Comparison of ENCODE assay signal across 1 cellular context in the genomic region with DNA sequence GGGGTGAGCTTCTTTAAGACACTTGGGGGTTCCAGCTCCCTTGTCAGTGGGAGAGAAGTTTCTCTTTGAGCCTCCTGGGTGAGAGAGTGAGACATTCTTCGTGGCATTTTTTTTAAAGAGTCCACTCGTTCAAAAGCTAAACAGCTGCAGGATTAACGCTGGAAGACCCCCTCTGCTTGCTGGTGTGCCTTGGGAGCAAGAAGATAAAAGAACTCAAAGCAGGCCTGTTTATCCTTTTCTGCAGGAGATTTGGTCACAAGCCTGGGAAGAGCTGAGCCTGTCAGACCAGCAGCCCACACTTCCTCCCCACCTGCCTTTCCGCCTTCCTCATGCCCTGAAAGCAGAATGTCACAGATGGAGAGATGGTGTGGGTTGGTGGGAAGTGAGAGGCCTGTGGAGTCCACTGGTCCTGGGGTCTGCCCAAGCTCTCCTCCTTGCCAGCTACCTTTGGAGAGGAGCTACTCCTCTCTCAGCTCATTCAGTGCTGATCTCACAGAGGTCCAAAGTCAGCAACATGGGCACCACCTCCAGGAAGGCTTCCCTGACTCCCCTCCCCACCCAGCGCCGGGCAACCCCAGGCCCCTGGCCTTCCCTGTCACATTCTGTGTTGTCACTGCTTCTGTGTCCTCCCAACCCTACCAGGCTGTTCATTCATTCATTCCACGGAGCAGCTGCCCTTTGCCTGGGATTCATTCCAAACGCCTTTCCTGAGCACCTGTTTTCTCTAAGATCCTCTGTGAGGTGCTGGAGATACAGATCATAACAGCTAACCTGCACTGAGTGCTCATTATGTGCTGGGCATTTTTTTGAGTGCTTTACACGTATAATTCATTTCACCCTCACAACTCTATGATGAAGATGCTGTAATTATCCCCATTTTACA.
TF ChIP-seq lines count a peak whose summit lies in the region.

No MANE protein-coding gene starts in this region.

TF ChIP-seq in SK-N-SH, 30 proteins besides CTCF, POLR2A, EP300 and RAD21 (continued from another document):
- TF ChIP-seq, protein P1, sequence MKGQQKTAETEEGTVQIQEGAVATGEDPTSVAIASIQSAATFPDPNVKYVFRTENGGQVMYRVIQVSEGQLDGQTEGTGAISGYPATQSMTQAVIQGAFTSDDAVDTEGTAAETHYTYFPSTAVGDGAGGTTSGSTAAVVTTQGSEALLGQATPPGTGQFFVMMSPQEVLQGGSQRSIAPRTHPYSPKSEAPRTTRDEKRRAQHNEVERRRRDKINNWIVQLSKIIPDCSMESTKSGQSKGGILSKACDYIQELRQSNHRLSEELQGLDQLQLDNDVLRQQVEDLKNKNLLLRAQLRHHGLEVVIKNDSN (IDR thresholded peaks at IDR 0.05; ENCODE audit: borderline replicate concordance, low read depth) = no peak
- TF ChIP-seq MXI1 (IDR thresholded peaks at IDR 0.05; ENCODE audit: low read depth, low read length) (no peak), RFX5 (IDR thresholded peaks at IDR 0.05; ENCODE audit: low read length) (no peak), TEAD4 (IDR thresholded peaks at IDR 0.05; ENCODE audit: borderline replicate concordance, insufficient read depth) (no peak), TAF1 (IDR thresholded peaks at IDR 0.05; ENCODE audit: borderline replicate concordance, low read depth, low read length) (no peak), NRF1 (IDR thresholded peaks at IDR 0.05; ENCODE audit: low read depth, low read length) (no peak), TCF12 (IDR thresholded peaks at IDR 0.05) (no peak), GABPA (IDR thresholded peaks at IDR 0.05; ENCODE audit: low read depth) (no peak), EZH2phosphoT487 (IDR thresholded peaks at IDR 0.05; ENCODE audit: borderline replicate concordance, low read depth) (no peak), FOXM1 (IDR thresholded peaks at IDR 0.05; ENCODE audit: low read depth) (no peak), NFIC (IDR thresholded peaks at IDR 0.05; ENCODE audit: borderline replicate concordance) (no peak), MEF2A (IDR thresholded peaks at IDR 0.05; ENCODE audit: borderline replicate concordance, low read depth) (no peak)
- TF ChIP-seq, protein P2, sequence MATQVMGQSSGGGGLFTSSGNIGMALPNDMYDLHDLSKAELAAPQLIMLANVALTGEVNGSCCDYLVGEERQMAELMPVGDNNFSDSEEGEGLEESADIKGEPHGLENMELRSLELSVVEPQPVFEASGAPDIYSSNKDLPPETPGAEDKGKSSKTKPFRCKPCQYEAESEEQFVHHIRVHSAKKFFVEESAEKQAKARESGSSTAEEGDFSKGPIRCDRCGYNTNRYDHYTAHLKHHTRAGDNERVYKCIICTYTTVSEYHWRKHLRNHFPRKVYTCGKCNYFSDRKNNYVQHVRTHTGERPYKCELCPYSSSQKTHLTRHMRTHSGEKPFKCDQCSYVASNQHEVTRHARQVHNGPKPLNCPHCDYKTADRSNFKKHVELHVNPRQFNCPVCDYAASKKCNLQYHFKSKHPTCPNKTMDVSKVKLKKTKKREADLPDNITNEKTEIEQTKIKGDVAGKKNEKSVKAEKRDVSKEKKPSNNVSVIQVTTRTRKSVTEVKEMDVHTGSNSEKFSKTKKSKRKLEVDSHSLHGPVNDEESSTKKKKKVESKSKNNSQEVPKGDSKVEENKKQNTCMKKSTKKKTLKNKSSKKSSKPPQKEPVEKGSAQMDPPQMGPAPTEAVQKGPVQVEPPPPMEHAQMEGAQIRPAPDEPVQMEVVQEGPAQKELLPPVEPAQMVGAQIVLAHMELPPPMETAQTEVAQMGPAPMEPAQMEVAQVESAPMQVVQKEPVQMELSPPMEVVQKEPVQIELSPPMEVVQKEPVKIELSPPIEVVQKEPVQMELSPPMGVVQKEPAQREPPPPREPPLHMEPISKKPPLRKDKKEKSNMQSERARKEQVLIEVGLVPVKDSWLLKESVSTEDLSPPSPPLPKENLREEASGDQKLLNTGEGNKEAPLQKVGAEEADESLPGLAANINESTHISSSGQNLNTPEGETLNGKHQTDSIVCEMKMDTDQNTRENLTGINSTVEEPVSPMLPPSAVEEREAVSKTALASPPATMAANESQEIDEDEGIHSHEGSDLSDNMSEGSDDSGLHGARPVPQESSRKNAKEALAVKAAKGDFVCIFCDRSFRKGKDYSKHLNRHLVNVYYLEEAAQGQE (IDR thresholded peaks at IDR 0.05; ENCODE audit: low read depth, low read length) = no peak
